Comparison of ENCODE assay signal across 9 cellular contexts in genomic region chr7:43071604-43072003, GRCh38. TPM values are rescaled to one million over a fixed set of nuclear protein-coding genes. Genes with fewer than 3 reads are reported as not detected.
DNase-seq lines count a peak whose midpoint lies in the region; ATAC-seq and TF ChIP-seq lines count a peak whose summit lies in the region.
"Had no signal": no experiment of that assay in that cellular context is flagged by ENCODE, and none has a peak within 500 bp of the region (broad histone marks: within the 10 kb centered on the region; RNA-seq: fewer than 3 reads in every experiment).

No MANE protein-coding gene starts in this region.

- ATAC-seq in natural killer cell treated with Interleukin-12 subunit alpha and Interleukin-12 subunit beta and Interleukin-15 and Interleukin-18, amount 100 ng/mL, for 72 hours, result no peak

- H3K4me3 ChIP-seq in endodermal cell (ENCODE audit: low read length), result no peak overlapping the region

- H3K4me3 Mint-ChIP-seq in activated CD4-positive, alpha-beta T cell treated with anti-CD3 and anti-CD28 coated beads, Interleukin-2, amount 10 ng/mL, durations not matched to agents 24 days and 14 days, result no peak overlapping the region
- no peak overlapping the region for H3K4me3 Mint-ChIP-seq in endodermal cell
- no peak overlapping the region for H3K4me3 Mint-ChIP-seq in natural killer cell treated with Interleukin-12 subunit alpha and Interleukin-12 subunit beta and Interleukin-15 and Interleukin-18, amount 100 ng/mL, for 72 hours

- intact Hi-C loops in activated CD4-positive, alpha-beta T cell treated with anti-CD3 and anti-CD28 coated beads, Interleukin-2, amount 10 ng/mL, durations not matched to agents 24 days and 14 days (cut with micrococcal nuclease), result no loop called here

- H3K27me3 ChIP-seq in endodermal cell (ENCODE audit: control insufficient read depth, insufficient read depth, low read length, poor library complexity, severe bottlenecking), result no peaks in the 10 kb centered on the region

- peaks cover 5% of the 10 kb centered on the region for H3K27me3 Mint-ChIP-seq in activated CD4-positive, alpha-beta T cell treated with anti-CD3 and anti-CD28 coated beads, Interleukin-2, amount 10 ng/mL, durations not matched to agents 24 days and 14 days
- no peaks in the 10 kb centered on the region for H3K27me3 Mint-ChIP-seq in endodermal cell (ENCODE audit: insufficient read depth)
- H3K27me3 Mint-ChIP-seq in natural killer cell treated with Interleukin-12 subunit alpha and Interleukin-12 subunit beta and Interleukin-15 and Interleukin-18, amount 100 ng/mL, for 72 hours, result peaks cover 21% of the 10 kb centered on the region in 2 donors

- H3K4me1 ChIP-seq in endodermal cell (ENCODE audit: control insufficient read depth, insufficient read depth, low read length), result peaks cover 12% of the 10 kb centered on the region

- DNase-seq in activated CD4-positive, alpha-beta T cell treated with anti-CD3 and anti-CD28 coated beads, Interleukin-2, amount 10 ng/mL, durations not matched to agents 24 days and 14 days, result peak; percentile 60
- DNase-seq in activated CD4-positive, alpha-beta T cell treated with anti-CD3 and anti-CD28 coated beads for 4 hours, result no peak
- peak; percentile 11 for DNase-seq in NCI-H460 (ENCODE audit: extremely low read depth, low read depth)
- peak; percentile 92 for DNase-seq in endodermal cell
- DNase-seq in stimulated activated CD4-positive, alpha-beta T cell treated with anti-CD3 and anti-CD28 coated beads, Interleukin-1b, Interleukin-23, amount 100 ng/mL, for 48 hours, result peak; percentile 23
- no peak for DNase-seq in NCI-H446 (lab: John Stamatoyannopoulos, UW)
- DNase-seq in COLO829 (ENCODE audit: low spot score), result no peak
- no peak for DNase-seq in natural killer cell treated with Interleukin-12 subunit alpha and Interleukin-12 subunit beta and Interleukin-15 and Interleukin-18, amount 100 ng/mL, for 72 hours (ENCODE audit: low spot score)

- no peaks in the 10 kb centered on the region for H3K9me3 Mint-ChIP-seq in activated CD4-positive, alpha-beta T cell treated with anti-CD3 and anti-CD28 coated beads, Interleukin-2, amount 10 ng/mL, durations not matched to agents 24 days and 14 days
- H3K9me3 Mint-ChIP-seq in endodermal cell, result no peaks in the 10 kb centered on the region
- H3K9me3 Mint-ChIP-seq in natural killer cell treated with Interleukin-12 subunit alpha and Interleukin-12 subunit beta and Interleukin-15 and Interleukin-18, amount 100 ng/mL, for 72 hours, result no peaks in the 10 kb centered on the region

- no peaks in the 10 kb centered on the region for H3K9me3 ChIP-seq in endodermal cell (ENCODE audit: control insufficient read depth, low read length)

- WGBS in endodermal cell (ENCODE audit: insufficient coverage in 1 of 2, insufficient read length in 1 of 2), 2 experiments, result 48 to 89% methylated on average over 2 to 7 of the region's 7 CpGs

- H3K9ac ChIP-seq in endodermal cell (ENCODE audit: extremely low read depth, low read length, poor library complexity, severe bottlenecking), result no peak overlapping the region

- peaks cover 6% of the 10 kb centered on the region for H3K4me1 Mint-ChIP-seq in activated CD4-positive, alpha-beta T cell treated with anti-CD3 and anti-CD28 coated beads, Interleukin-2, amount 10 ng/mL, durations not matched to agents 24 days and 14 days
- H3K4me1 Mint-ChIP-seq in endodermal cell, result peaks cover 29% of the 10 kb centered on the region
- no peaks in the 10 kb centered on the region for H3K4me1 Mint-ChIP-seq in natural killer cell treated with Interleukin-12 subunit alpha and Interleukin-12 subunit beta and Interleukin-15 and Interleukin-18, amount 100 ng/mL, for 72 hours (ENCODE audit: low read depth in 2 of 2)

- no peaks in the 10 kb centered on the region for H3K36me3 Mint-ChIP-seq in activated CD4-positive, alpha-beta T cell treated with anti-CD3 and anti-CD28 coated beads, Interleukin-2, amount 10 ng/mL, durations not matched to agents 24 days and 14 days (ENCODE audit: low read depth)
- H3K36me3 Mint-ChIP-seq in endodermal cell (ENCODE audit: low read depth), result no peaks in the 10 kb centered on the region
- peaks cover under 1% of the 10 kb centered on the region for H3K36me3 Mint-ChIP-seq in natural killer cell treated with Interleukin-12 subunit alpha and Interleukin-12 subunit beta and Interleukin-15 and Interleukin-18, amount 100 ng/mL, for 72 hours

- no peak overlapping the region for H3K27ac ChIP-seq in endodermal cell (ENCODE audit: low read depth, low read length)

- H3K36me3 ChIP-seq in endodermal cell (ENCODE audit: control insufficient read depth, insufficient read depth, low read length), result no peaks in the 10 kb centered on the region

- peak; percentile 93 for TF ChIP-seq CTCF in endodermal cell (conservative IDR thresholded peaks at IDR 0.05)

- H3K27ac Mint-ChIP-seq in activated CD4-positive, alpha-beta T cell treated with anti-CD3 and anti-CD28 coated beads, Interleukin-2, amount 10 ng/mL, durations not matched to agents 24 days and 14 days, result no peak overlapping the region
- H3K27ac Mint-ChIP-seq in endodermal cell, result no peak overlapping the region
- H3K27ac Mint-ChIP-seq in natural killer cell treated with Interleukin-12 subunit alpha and Interleukin-12 subunit beta and Interleukin-15 and Interleukin-18, amount 100 ng/mL, for 72 hours, result peak overlapping the region in 1 of 2 donors; percentile 62

RNA-seq across cellular contexts. Expression of gene HECW1, which starts 40.8 kb away (rescaled TPM):
- not detected in 2 replicates for total RNA-seq in activated CD4-positive, alpha-beta T cell treated with anti-CD3 and anti-CD28 coated beads, Interleukin-2, amount 10 ng/mL, durations not matched to agents 24 days and 14 days
- 21.6 and 24.7 TPM in 2 replicates for total RNA-seq in NCI-H460 (2014; rRNA removed; shearing (Covaris generic))
- polyA plus RNA-seq in NCI-H460 (2014; cell fraction: nucleus; rRNA removed), result 19.1 and 32.9 TPM in 2 replicates
- total RNA-seq in endodermal cell, result 10 to 100 TPM in 1 of 2 donors, 1 to 10 TPM in 1; 4.6 to 12.0 TPM
- 1.6 TPM for polyA plus RNA-seq in endodermal cell (2013, experiment 1 of 2)
- 0.62 TPM for polyA plus RNA-seq in endodermal cell (2013, experiment 2 of 2)
- not detected for total RNA-seq in natural killer cell treated with Interleukin-12 subunit alpha and Interleukin-12 subunit beta and Interleukin-15 and Interleukin-18, amount 100 ng/mL, for 72 hours
- total RNA-seq: endothelial cell of umbilical vein had no signal
- polyA plus RNA-seq: endothelial cell of umbilical vein had no signal

Comparison
In these comparisons a context has a peak if more than half of its experiments do, and no peak if none do; other contexts are left out.
1. DNase-seq: peak in activated CD4-positive, alpha-beta T cell treated with anti-CD3 and anti-CD28 coated beads, Interleukin-2, amount 10 ng/mL, durations not matched to agents 24 days and 14 days (single experiment), NCI-H460 (single experiment), endodermal cell (single experiment) and stimulated activated CD4-positive, alpha-beta T cell treated with anti-CD3 and anti-CD28 coated beads, Interleukin-1b, Interleukin-23, amount 100 ng/mL, for 48 hours (single experiment); none in activated CD4-positive, alpha-beta T cell treated with anti-CD3 and anti-CD28 coated beads for 4 hours (0 of 2), NCI-H446 (0 of 2), COLO829 (single experiment) and natural killer cell treated with Interleukin-12 subunit alpha and Interleukin-12 subunit beta and Interleukin-15 and Interleukin-18, amount 100 ng/mL, for 72 hours (single experiment).